Comparison of ENCODE assay signal across 8 cellular contexts in the genomic region with DNA sequence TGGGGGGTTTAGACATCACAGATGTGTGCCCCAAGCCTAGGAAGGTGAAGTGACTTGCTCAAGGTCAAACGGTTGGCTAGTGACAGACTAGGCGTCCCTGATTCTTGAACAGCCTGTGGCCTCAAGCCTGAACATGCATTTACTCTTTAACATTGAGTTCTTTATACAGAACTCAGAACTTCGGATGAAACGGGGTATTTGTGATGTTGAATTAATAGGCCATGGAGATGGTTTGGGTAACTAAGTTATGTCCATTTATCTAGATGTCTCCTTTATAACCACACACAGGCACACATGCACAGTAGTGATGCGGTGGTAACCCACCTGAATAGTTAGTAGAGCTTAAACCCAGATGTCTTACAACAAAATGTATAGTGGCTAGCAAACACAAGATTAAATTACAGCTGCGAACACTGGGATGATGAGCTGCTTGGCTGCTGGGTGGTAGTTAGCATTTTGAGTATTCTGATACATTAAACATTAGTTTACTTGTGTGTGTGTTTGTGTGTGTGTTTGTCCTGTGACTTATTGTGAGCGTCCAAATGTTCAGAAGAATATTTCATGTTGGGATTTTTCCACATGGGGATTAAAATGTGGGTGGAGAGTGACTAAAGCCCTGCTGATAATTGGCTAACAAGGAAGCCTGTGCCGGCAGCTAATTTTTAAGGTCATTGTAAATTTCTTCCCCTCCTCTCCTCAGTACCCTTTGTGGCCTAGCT. TPM values are rescaled to one million over a fixed set of nuclear protein-coding genes. Genes with fewer than 3 reads are reported as not detected.
A peak's percentile ranks its signal among the peaks of the same experiment; 100 is the strongest.
DNase-seq lines count a peak whose midpoint lies in the region; ATAC-seq, FAIRE-seq and TF ChIP-seq lines count a peak whose summit lies in the region.

No MANE protein-coding gene starts in this region.

- H3K9ac ChIP-seq in NT2/D1 (ENCODE audit: insufficient read length, low read depth), result peak overlapping the region; percentile 92
- H3K9ac ChIP-seq in H1 (replicated peaks in 1 of 4; ENCODE audit: extremely low read depth in 1 of 4, low read depth in 3 of 4, low read length in 3 of 4), result peak overlapping the region in 1 of 4 experiments; percentile 43; a peak in 1 of 7 replicates

- H3K27ac Mint-ChIP-seq in neural crest cell (ENCODE audit: unreplicated experiment), result no peak overlapping the region

- H2BK120ac ChIP-seq in H1 (replicated peaks; ENCODE audit: low read depth, low read length), result no peak overlapping the region

- no peak for TF ChIP-seq EP300 in H1 (IDR thresholded peaks at IDR 0.05; ENCODE audit: borderline replicate concordance in 1 of 2, low read depth in 2 of 2, low read length in 2 of 2)

- no peak overlapping the region for H3K56ac ChIP-seq in H1 (replicated peaks; ENCODE audit: insufficient read length, low read depth, low read length)

- H3K27ac ChIP-seq in H1 (ENCODE audit: low read depth, low read length), result no peak overlapping the region

- peaks cover 12% of the 10 kb centered on the region for H3K79me1 ChIP-seq in H1 (ENCODE audit: low read depth, low read length)

- H3K23ac ChIP-seq in H1 (ENCODE audit: insufficient read length), result no peak overlapping the region

- H3K4me3 ChIP-seq in NT2/D1 (ENCODE audit: insufficient read length, low read depth), result peak overlapping the region; percentile 76
- H3K4me3 ChIP-seq in H1 (ENCODE audit: extremely low read depth in 1 of 4, insufficient read depth in 2 of 4, low read depth in 3 of 4, low read length in 4 of 4), result peak overlapping the region in 3 of 4 experiments; percentile 84 to 89 (median 85); a peak in 4 of 8 replicates

- WGBS in H1 (ENCODE audit: extremely low coverage in 1 of 2, insufficient coverage in 1 of 2, insufficient read length in 1 of 2, insufficient replicate concordance in 2 of 2, low coverage in 1 of 2, low lambda C conversion rate in 2 of 2, missing lambda C conversion rate in 1 of 2), 2 experiments, result 72% methylated on average over 8 of the region's 8 CpGs; no CpG with 5 or more reads in 1 of the 2 experiments

- peaks cover 16% of the 10 kb centered on the region for H3K23me2 ChIP-seq in H1 (ENCODE audit: low read depth, low read length)

- H3K36me3 ChIP-seq in NT2/D1 (ENCODE audit: insufficient read depth, insufficient read length, low read length), result peaks cover 34% of the 10 kb centered on the region
- H3K36me3 ChIP-seq in H1 (ENCODE audit: control insufficient read depth in 2 of 4, insufficient read depth in 4 of 4, low read length in 3 of 4), result no peaks in the 10 kb centered on the region

- no peak overlapping the region for H3K18ac ChIP-seq in H1 (ENCODE audit: extremely low read depth, low read length)

- H3K4ac ChIP-seq in H1 (replicated peaks; ENCODE audit: insufficient read length, low read depth, low read length), result no peak overlapping the region

- H4K91ac ChIP-seq in H1 (replicated peaks; ENCODE audit: insufficient read length, low read length), result no peak overlapping the region

- DNase-seq in DMS 273 treated with DMSO at 0.1 percent for 48 hours (lab: John Stamatoyannopoulos, UW) (peak; percentile 44), NT2/D1 (ENCODE audit: low read depth, low spot score) (no peak), H1 (ENCODE audit: low read depth in 1 of 2, low spot score in 2 of 2) (no peak), neural crest cell (ENCODE audit: low read depth, low spot score) (no peak), NCI-H1694 (lab: John Stamatoyannopoulos, UW) (no peak), DMS153 (lab: John Stamatoyannopoulos, UW) (no peak)
- DNase-seq in stimulated activated CD4-positive, alpha-beta T cell treated with anti-CD3 and anti-CD28 coated beads, Interleukin-12 subunit alpha, Interleukin-12 subunit beta, amount 100 ng/mL, for 4 hours, result no peak

- peaks cover 30 to 65% of the 10 kb centered on the region in 2 experiments for H3K79me2 ChIP-seq in H1 (ENCODE audit: control insufficient read depth in 1 of 2, insufficient read depth in 2 of 2, low read length in 2 of 2)

- no peak for TF ChIP-seq RAD21 in H1 (IDR thresholded peaks at IDR 0.05 in 1 of 2, conservative IDR thresholded peaks at IDR 0.05 in 1 of 2; ENCODE audit: low read depth in 2 of 2, low read length in 2 of 2)

- CTCF ChIA-PET in H1 (lab: Charles Lee; ENCODE audit: partially characterized antibody), result interaction anchor here (0.6 to 2.3 kb wide), 12 partner anchors 11 to 506 kb away, joined by 3 to 18 read pairs (median 4); no protein-coding TSS in a partner anchor

- H3K4me1 Mint-ChIP-seq in neural crest cell, result peaks cover 50% of the 10 kb centered on the region

- H3K4me3 Mint-ChIP-seq in neural crest cell, result peak overlapping the region; percentile 98

- no peak overlapping the region for H2BK12ac ChIP-seq in H1 (ENCODE audit: low read depth, low read length)

- no peak overlapping the region for H2AK5ac ChIP-seq in H1 (ENCODE audit: low read depth, low read length)

- H3K4me1 ChIP-seq in NT2/D1 (ENCODE audit: insufficient read depth, insufficient read length), result peaks cover 9% of the 10 kb centered on the region
- peaks cover 6 to 30% (median 22%) of the 10 kb centered on the region in 4 experiments for H3K4me1 ChIP-seq in H1 (replicated peaks in 1 of 4; ENCODE audit: control insufficient read depth in 3 of 4, insufficient read depth in 4 of 4, low read length in 3 of 4)

- no peak overlapping the region for H3K14ac ChIP-seq in H1 (ENCODE audit: insufficient read length)

- H2BK20ac ChIP-seq in H1 (ENCODE audit: low read length), result no peak overlapping the region

- no peaks in the 10 kb centered on the region for H3K9me3 ChIP-seq in NT2/D1 (ENCODE audit: insufficient read depth, low read length)
- H3K9me3 ChIP-seq in H1 (ENCODE audit: insufficient read depth in 2 of 2, low read depth in 1 of 2, low read length in 1 of 2), result no peaks in the 10 kb centered on the region

- peak overlapping the region; percentile 84 to 88; a peak in 3 of 4 replicates for H3K4me2 ChIP-seq in H1 (ENCODE audit: insufficient read depth in 1 of 2, low read depth in 2 of 2, low read length in 2 of 2)

- ATAC-seq in GM21723 (IDR thresholded peaks at IDR 0.05; ENCODE audit: unreplicated experiment), result no peak

- TF ChIP-seq CTCF in H1 (IDR thresholded peaks at IDR 0.05; ENCODE audit: control extremely low read depth in 1 of 3, insufficient read depth in 1 of 3, low read depth in 1 of 3, low read length in 3 of 3) (no peak), neural crest cell (conservative IDR thresholded peaks at IDR 0.05) (no peak)

- TF ChIP-seq POLR2A in H1 (IDR thresholded peaks at IDR 0.05; ENCODE audit: control extremely low read depth in 1 of 2, low read depth in 2 of 2, low read length in 2 of 2), result no peak; a peak in 1 of 3 replicates

- no peak overlapping the region for H2AFZ ChIP-seq in H1 (ENCODE audit: low read length)

- peaks cover 24% of the 10 kb centered on the region for H3K27me3 ChIP-seq in NT2/D1 (ENCODE audit: insufficient read depth, insufficient read length)
- no peaks in the 10 kb centered on the region; a peak in 3 of 7 replicates for H3K27me3 ChIP-seq in H1 (replicated peaks in 1 of 4; ENCODE audit: control insufficient read depth in 3 of 4, extremely low read depth in 1 of 4, insufficient read depth in 3 of 4, low read length in 3 of 4)

- no peaks in the 10 kb centered on the region for H3K9me3 Mint-ChIP-seq in neural crest cell

- no peak overlapping the region for H4K5ac ChIP-seq in H1 (ENCODE audit: insufficient read length, low read depth, low read length)

- H3K27me3 Mint-ChIP-seq in neural crest cell (ENCODE audit: low read depth), result peaks cover 8% of the 10 kb centered on the region

- H4K20me1 ChIP-seq in H1 (replicated peaks in 1 of 2; ENCODE audit: control insufficient read depth in 1 of 2, insufficient read depth in 2 of 2, low read length in 2 of 2), result peaks cover 26 to 27% of the 10 kb centered on the region in 2 experiments

- H2BK5ac ChIP-seq in H1 (ENCODE audit: low read depth, low read length), result no peak overlapping the region

- no peak for FAIRE-seq in H1 (lab: Jason Lieb, UNC)

- H4K8ac ChIP-seq in H1 (ENCODE audit: extremely low read depth, insufficient read depth, low read length), result no peak overlapping the region

- no peak overlapping the region for H2BK15ac ChIP-seq in H1 (ENCODE audit: low read length)

- POLR2A ChIA-PET in H1 (lab: Charles Lee; ENCODE audit: partially characterized antibody), result interaction anchor here (0.8 to 4.9 kb wide), 8 partner anchors 8 to 227 kb away, joined by 3 to 21 read pairs (median 4); no protein-coding TSS in a partner anchor

- H3K36me3 Mint-ChIP-seq in neural crest cell (ENCODE audit: low read depth), result no peaks in the 10 kb centered on the region

TF ChIP-seq in H1, 55 proteins besides CTCF, POLR2A, EP300 and RAD21 (continues in another document):
- TF ChIP-seq, protein P1, sequence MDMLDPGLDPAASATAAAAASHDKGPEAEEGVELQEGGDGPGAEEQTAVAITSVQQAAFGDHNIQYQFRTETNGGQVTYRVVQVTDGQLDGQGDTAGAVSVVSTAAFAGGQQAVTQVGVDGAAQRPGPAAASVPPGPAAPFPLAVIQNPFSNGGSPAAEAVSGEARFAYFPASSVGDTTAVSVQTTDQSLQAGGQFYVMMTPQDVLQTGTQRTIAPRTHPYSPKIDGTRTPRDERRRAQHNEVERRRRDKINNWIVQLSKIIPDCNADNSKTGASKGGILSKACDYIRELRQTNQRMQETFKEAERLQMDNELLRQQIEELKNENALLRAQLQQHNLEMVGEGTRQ (IDR thresholded peaks at IDR 0.05; ENCODE audit: low read length), result no peak
- no peak for TF ChIP-seq CREB1 (IDR thresholded peaks at IDR 0.05)
- TF ChIP-seq, protein P2, sequence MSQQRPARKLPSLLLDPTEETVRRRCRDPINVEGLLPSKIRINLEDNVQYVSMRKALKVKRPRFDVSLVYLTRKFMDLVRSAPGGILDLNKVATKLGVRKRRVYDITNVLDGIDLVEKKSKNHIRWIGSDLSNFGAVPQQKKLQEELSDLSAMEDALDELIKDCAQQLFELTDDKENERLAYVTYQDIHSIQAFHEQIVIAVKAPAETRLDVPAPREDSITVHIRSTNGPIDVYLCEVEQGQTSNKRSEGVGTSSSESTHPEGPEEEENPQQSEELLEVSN (IDR thresholded peaks at IDR 0.05), result no peak
- TF ChIP-seq, protein P3, sequence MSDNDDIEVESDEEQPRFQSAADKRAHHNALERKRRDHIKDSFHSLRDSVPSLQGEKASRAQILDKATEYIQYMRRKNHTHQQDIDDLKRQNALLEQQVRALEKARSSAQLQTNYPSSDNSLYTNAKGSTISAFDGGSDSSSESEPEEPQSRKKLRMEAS (IDR thresholded peaks at IDR 0.05), result no peak
- no peak for TF ChIP-seq JUN (IDR thresholded peaks at IDR 0.05; ENCODE audit: low read depth, low read length)
- no peak for TF ChIP-seq EZH2 (IDR thresholded peaks at IDR 0.05; ENCODE audit: low read depth, low read length, severe bottlenecking)

RNA-seq across cellular contexts. Expression of a gene that starts 2.3 kb away (rescaled TPM):
- total RNA-seq in H1 (2021; fragmentation: NEBNext Ultra II Directional; extraction: Animal tissue kit (Norgen Biotek cat#: 25700)), result 325 and 326 TPM in 2 replicates
- polyA plus RNA-seq in H1 (2011; rRNA removed), result 196 and 222 TPM in 2 replicates
- polyA plus RNA-seq in H1 (2011; cell fraction: cytosol; rRNA removed), result 303 TPM
- 248 TPM for polyA plus RNA-seq in H1 (2011; cell fraction: nucleus; rRNA removed)
- 307 to 322 TPM (median 314 TPM) in 4 replicates for polyA plus RNA-seq in H1 (2012, experiment 1 of 2)
- 161 TPM for polyA plus RNA-seq in H1 (2012, experiment 2 of 2)
- 339 TPM for polyA plus RNA-seq in H1 (2013, experiment 1 of 2)
- polyA plus RNA-seq in H1 (2013, experiment 2 of 2), result 324 TPM
- 506 and 517 TPM in 2 replicates for polyA minus RNA-seq in H1 (2011; rRNA and poly(A)+ RNA removed)
- polyA minus RNA-seq in H1 (2011; cell fraction: cytosol; rRNA and poly(A)+ RNA removed), result 183 TPM
- 178 TPM for polyA minus RNA-seq in H1 (2011; cell fraction: nucleus; rRNA and poly(A)+ RNA removed)
- 175 and 176 TPM in 2 replicates for total RNA-seq in neural crest cell
